9 cellular contexts compared by ENCODE assay signal in the genomic region with DNA sequence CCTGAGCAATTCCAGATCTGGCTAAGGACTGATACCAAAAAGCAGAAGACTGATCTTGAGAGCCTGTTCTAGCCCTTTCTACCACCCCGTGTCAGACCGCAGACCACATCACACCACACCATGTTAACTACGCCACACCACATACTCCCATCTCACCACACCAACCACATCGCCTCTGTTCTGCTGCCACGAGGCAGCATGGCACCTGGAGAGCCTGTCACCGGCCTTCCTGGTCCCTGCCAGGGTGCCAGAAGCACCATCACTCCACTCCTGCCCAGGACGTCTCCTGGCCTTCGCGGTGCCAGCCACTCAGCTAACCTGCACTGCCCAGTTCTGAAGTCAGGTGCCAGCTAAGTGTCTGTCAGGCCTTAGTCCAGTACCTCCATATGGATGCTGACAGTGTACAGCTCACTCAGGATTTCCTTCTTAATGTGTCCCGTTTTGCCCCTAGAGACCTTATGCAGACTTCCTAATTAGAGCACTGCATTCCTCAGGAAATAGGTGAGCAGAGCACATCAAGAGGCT. TPM values are rescaled to one million over a fixed set of nuclear protein-coding genes. Genes with fewer than 3 reads are reported as not detected.
DNase-seq lines count a peak whose midpoint lies in the region; ATAC-seq and TF ChIP-seq lines count a peak whose summit lies in the region.
"Had no signal": no experiment of that assay in that cellular context is flagged by ENCODE, and none has a peak within 500 bp of the region (broad histone marks: within the 10 kb centered on the region; RNA-seq: fewer than 3 reads in every experiment).

No MANE protein-coding gene starts in this region.

- CTCF ChIA-PET in CD8-positive, alpha-beta memory T cell (lab: Charles Lee), result interaction anchor here (1.0 kb wide), 1 partner anchor 89 kb away, joined by 3 read pairs; no protein-coding TSS in a partner anchor
- CTCF ChIA-PET in GM10248 (lab: Yijun Ruan, JAX), result interaction anchor here (1.0 to 1.4 kb wide), 3 partner anchors 8 to 90 kb away, joined by 4 read pairs; no protein-coding TSS in a partner anchor

- WGBS in body of pancreas, 2 donors, result 81 to 89% methylated on average over 8 to 10 of the region's 10 CpGs

- H3K4me1 ChIP-seq in CD8-positive, alpha-beta memory T cell (ENCODE audit: insufficient read depth, low read length), result peaks cover 18% of the 10 kb centered on the region
- H3K4me1 ChIP-seq in body of pancreas, result no peaks in the 10 kb centered on the region
- H3K4me1 ChIP-seq: Caco-2 had no signal

- H3K4me3 ChIP-seq in CD8-positive, alpha-beta memory T cell (ENCODE audit: low read length), result no peak overlapping the region
- H3K4me3 ChIP-seq in body of pancreas, result no peak overlapping the region
- no peak overlapping the region for H3K4me3 ChIP-seq in foreskin fibroblast (ENCODE audit: low read depth in 1 of 2, low read length in 2 of 2)

- POLR2A ChIA-PET in CD8-positive, alpha-beta memory T cell (lab: Charles Lee), result no interaction called here
- POLR2A ChIA-PET in GM10248 (lab: Yijun Ruan, JAX), result no interaction called here

- peaks cover 0 to 2% (median 0%) of the 10 kb centered on the region in 5 donors for H3K9me3 Mint-ChIP-seq in CD8-positive, alpha-beta memory T cell

- no peaks in the 10 kb centered on the region for H3K36me3 ChIP-seq in CD8-positive, alpha-beta memory T cell (ENCODE audit: insufficient read depth, low read length)
- H3K36me3 ChIP-seq in body of pancreas (replicated peaks in 1 of 2; ENCODE audit: insufficient read depth in 1 of 2, low read depth in 2 of 2), result no peaks in the 10 kb centered on the region

- no peak overlapping the region for H3K27ac ChIP-seq in CD8-positive, alpha-beta memory T cell (ENCODE audit: low read depth, low read length)
- peak overlapping the region in 2 of 4 donors; percentile 2 to 4 for H3K27ac ChIP-seq in body of pancreas

- H3K27ac Mint-ChIP-seq in CD8-positive, alpha-beta memory T cell, result peak overlapping the region in 7 of 8 donors; percentile 1 to 84 (median 54)

- peaks cover 25 to 29% (median 28%) of the 10 kb centered on the region in 3 donors for H3K36me3 Mint-ChIP-seq in CD8-positive, alpha-beta memory T cell

- TF ChIP-seq CTCF in body of pancreas (IDR thresholded peaks at IDR 0.05), result no peak
- no peak for TF ChIP-seq CTCF in foreskin fibroblast (IDR thresholded peaks at IDR 0.05; ENCODE audit: low read depth, low read length)
- TF ChIP-seq CTCF in GM10248 (IDR thresholded peaks at IDR 0.05; ENCODE audit: control extremely low read depth, extremely low read depth, low read depth, missing control alignments), result no peak

- ATAC-seq in body of pancreas (peak; percentile 51), GM21723 (IDR thresholded peaks at IDR 0.05; ENCODE audit: unreplicated experiment) (no peak), GM21619 (IDR thresholded peaks at IDR 0.05; ENCODE audit: unreplicated experiment) (no peak)

- H3K27me3 ChIP-seq in CD8-positive, alpha-beta memory T cell (ENCODE audit: insufficient read depth, low read length, poor library complexity, severe bottlenecking), result no peaks in the 10 kb centered on the region
- no peaks in the 10 kb centered on the region for H3K27me3 ChIP-seq in body of pancreas

- peak overlapping the region; percentile 32 to 82 (median 57) for H3K4me3 Mint-ChIP-seq in CD8-positive, alpha-beta memory T cell

- TF ChIP-seq POLR2A in body of pancreas (IDR thresholded peaks at IDR 0.05), result no peak

- peaks cover 22 to 30% of the 10 kb centered on the region in 2 donors for H3K27me3 Mint-ChIP-seq in CD8-positive, alpha-beta memory T cell

- DNase-seq in CD8-positive, alpha-beta memory T cell, result peak; percentile 52 to 80 (median 75)
- DNase-seq in T-helper 9 cell, result peak; percentile 50
- no peak for DNase-seq in body of pancreas
- peak; percentile 78 for DNase-seq in stimulated activated CD4-positive, alpha-beta T cell treated with anti-CD3 and anti-CD28 coated beads, Interleukin-15, amount 100 ng/mL, for 24 hours
- no peak for DNase-seq in foreskin fibroblast
- DNase-seq in GM10248 (ENCODE audit: extremely low spot score), result no peak
- DNase-seq: Caco-2 had no signal

- no peaks in the 10 kb centered on the region for H3K9me3 ChIP-seq in CD8-positive, alpha-beta memory T cell (ENCODE audit: low read length)
- H3K9me3 ChIP-seq in body of pancreas, result no peaks in the 10 kb centered on the region
- H3K9me3 ChIP-seq: Caco-2 had no signal

- H3K4me1 Mint-ChIP-seq in CD8-positive, alpha-beta memory T cell, result peaks cover 14 to 20% (median 15%) of the 10 kb centered on the region in 3 donors

- intact Hi-C loops in body of pancreas (cut with DNase I), result no loop called here

RNA-seq across cellular contexts. Expression of a gene that starts 37.2 kb away (rescaled TPM):
- under 1 TPM; 0.88 to 0.95 TPM for total RNA-seq in CD8-positive, alpha-beta memory T cell
- not detected for polyA plus RNA-seq in CD8-positive, alpha-beta memory T cell
- total RNA-seq in body of pancreas, result 10 to 100 TPM; 61.0 to 72.8 TPM

Comparison
In these comparisons a context has a peak if more than half of its experiments do, and no peak if none do; other contexts are left out.
1. DNase-seq: peak in CD8-positive, alpha-beta memory T cell (5 of 5), T-helper 9 cell (single experiment) and stimulated activated CD4-positive, alpha-beta T cell treated with anti-CD3 and anti-CD28 coated beads, Interleukin-15, amount 100 ng/mL, for 24 hours (single experiment); none in body of pancreas (0 of 4), foreskin fibroblast (0 of 2) and GM10248 (single experiment).
2. RNA of a gene that starts 37.2 kb away (total RNA-seq): 61.0 to 72.8 TPM in body of pancreas; 0.88 to 0.95 TPM in CD8-positive, alpha-beta memory T cell; every median in the first group is over 10 times any median in the second.